ENCODE assay signal across 22 cellular contexts in genomic region chr2:121191191-121192170, GRCh38.
"Had no signal": no experiment of that assay in that cellular context is flagged by ENCODE, and none has a peak within 500 bp of the region (broad histone marks: within the 10 kb centered on the region; RNA-seq: fewer than 3 reads in every experiment).

No MANE protein-coding gene starts in this region.

- H3K27ac Mint-ChIP-seq: activated B cell treated with CpG ODN at 0.5 μM for 24 hours; activated CD8-positive, alpha-beta T cell treated with anti-CD3 and anti-CD28 coated beads for 36 hours; activated naive CD8-positive, alpha-beta T cell treated with anti-CD3 and anti-CD28 coated beads, Interleukin-2, amount 10 ng/mL, durations not matched to agents 7 days and 5 days; activated T-helper 17 cell treated with anti-CD3 and anti-CD28 coated beads, Interleukin-2, amount 50 U/mL, for 72 hours; immature natural killer cell; naive thymus-derived CD8-positive, alpha-beta T cell; type B pancreatic cell had no signal

- DNase-seq: activated B cell treated with CpG ODN at 0.5 μM for 24 hours; activated CD4-positive, alpha-beta T cell treated with anti-CD3 and anti-CD28 coated beads, Interleukin-2, amount 50 U/mL, for 1 hour; activated CD8-positive, alpha-beta T cell treated with anti-CD3 and anti-CD28 coated beads for 36 hours; activated naive CD4-positive, alpha-beta T cell treated with Interleukin-2 at 50 U/mL for 16 hours; activated naive CD8-positive, alpha-beta T cell treated with anti-CD3 and anti-CD28 coated beads, Interleukin-2, amount 10 ng/mL, durations not matched to agents 7 days and 5 days; activated T-cell treated with anti-CD3 and anti-CD28 coated beads, Interleukin-2, amount 50 U/mL, for 4 hours; amniotic stem cell; caudate nucleus; foreskin keratinocyte; heart left ventricle; hypothalamus; immature natural killer cell; kidney; left colon; naive thymus-derived CD8-positive, alpha-beta T cell; right cardiac atrium; stimulated activated CD4-positive, alpha-beta T cell treated with anti-CD3 and anti-CD28 coated beads, Interleukin-2, amount 100 ng/mL, for 48 hours; stimulated activated naive CD8-positive, alpha-beta T cell treated with anti-CD3 and anti-CD28 coated beads, Interleukin-15, Interleukin-2, amounts not matched to agents 100 U/mL and 50 U/mL, for 24 hours; testis had no signal

- H3K4me3 Mint-ChIP-seq: activated B cell treated with CpG ODN at 0.5 μM for 24 hours; activated CD8-positive, alpha-beta T cell treated with anti-CD3 and anti-CD28 coated beads for 36 hours; activated naive CD8-positive, alpha-beta T cell treated with anti-CD3 and anti-CD28 coated beads, Interleukin-2, amount 10 ng/mL, durations not matched to agents 7 days and 5 days; activated T-cell treated with anti-CD3 and anti-CD28 coated beads, Interleukin-2, amount 50 U/mL, for 4 hours; activated T-helper 17 cell treated with anti-CD3 and anti-CD28 coated beads, Interleukin-2, amount 50 U/mL, for 72 hours; immature natural killer cell; naive thymus-derived CD8-positive, alpha-beta T cell; type B pancreatic cell had no signal

- H3K9me3 Mint-ChIP-seq: activated B cell treated with CpG ODN at 0.5 μM for 24 hours; activated CD8-positive, alpha-beta T cell treated with anti-CD3 and anti-CD28 coated beads for 36 hours; activated naive CD8-positive, alpha-beta T cell treated with anti-CD3 and anti-CD28 coated beads, Interleukin-2, amount 10 ng/mL, durations not matched to agents 7 days and 5 days; activated T-cell treated with anti-CD3 and anti-CD28 coated beads, Interleukin-2, amount 50 U/mL, for 4 hours; activated T-helper 17 cell treated with anti-CD3 and anti-CD28 coated beads, Interleukin-2, amount 50 U/mL, for 72 hours; immature natural killer cell; naive thymus-derived CD8-positive, alpha-beta T cell; type B pancreatic cell had no signal

- ATAC-seq: activated CD8-positive, alpha-beta T cell treated with anti-CD3 and anti-CD28 coated beads for 36 hours; activated T-cell treated with anti-CD3 and anti-CD28 coated beads, Interleukin-2, amount 50 U/mL, for 4 hours; activated T-helper 17 cell treated with anti-CD3 and anti-CD28 coated beads, Interleukin-2, amount 50 U/mL, for 72 hours; foreskin keratinocyte; heart left ventricle; left colon; naive thymus-derived CD8-positive, alpha-beta T cell; right cardiac atrium; stimulated activated naive CD8-positive, alpha-beta T cell treated with anti-CD3 and anti-CD28 coated beads, Interleukin-15, Interleukin-2, amounts not matched to agents 100 U/mL and 50 U/mL, for 24 hours had no signal

- H3K27me3 Mint-ChIP-seq: activated B cell treated with CpG ODN at 0.5 μM for 24 hours; activated CD8-positive, alpha-beta T cell treated with anti-CD3 and anti-CD28 coated beads for 36 hours; activated naive CD8-positive, alpha-beta T cell treated with anti-CD3 and anti-CD28 coated beads, Interleukin-2, amount 10 ng/mL, durations not matched to agents 7 days and 5 days; activated T-helper 17 cell treated with anti-CD3 and anti-CD28 coated beads, Interleukin-2, amount 50 U/mL, for 72 hours had no signal

- H3K36me3 Mint-ChIP-seq: activated naive CD8-positive, alpha-beta T cell treated with anti-CD3 and anti-CD28 coated beads, Interleukin-2, amount 10 ng/mL, durations not matched to agents 7 days and 5 days; immature natural killer cell; naive thymus-derived CD8-positive, alpha-beta T cell; type B pancreatic cell had no signal

- H3K4me1 Mint-ChIP-seq: activated B cell treated with CpG ODN at 0.5 μM for 24 hours; activated T-helper 17 cell treated with anti-CD3 and anti-CD28 coated beads, Interleukin-2, amount 50 U/mL, for 72 hours; immature natural killer cell; naive thymus-derived CD8-positive, alpha-beta T cell had no signal

- FAIRE-seq: astrocyte, kidney had no signal
